In the genomic region with DNA sequence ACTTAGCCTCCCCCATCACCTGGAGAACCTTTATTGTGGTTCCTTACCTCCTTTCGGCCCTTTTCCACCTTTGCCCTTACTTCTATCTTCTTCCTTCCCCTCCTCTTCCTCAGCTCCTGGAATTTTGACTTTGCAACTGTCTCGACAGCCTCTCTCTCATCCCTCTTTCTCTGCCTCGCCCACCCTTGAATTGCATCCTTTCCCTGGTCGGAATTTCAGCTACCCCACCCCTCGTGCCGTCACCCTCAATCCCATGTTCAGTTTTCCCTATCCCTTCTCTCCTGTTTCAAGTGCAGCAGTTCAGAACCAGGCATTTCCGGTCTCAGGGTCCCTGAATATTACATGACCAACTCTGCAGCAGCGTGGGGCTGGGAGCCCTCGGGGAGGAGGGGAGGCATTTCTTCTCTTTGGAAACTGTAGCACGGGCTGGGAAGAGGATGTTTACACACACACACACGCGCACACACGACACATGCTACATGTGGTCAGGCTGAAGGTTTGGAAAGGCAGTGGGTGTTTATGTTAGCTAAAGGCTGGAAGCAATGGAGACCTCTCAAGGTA, we compare ENCODE assay signal across 8 cellular contexts. TPM values are rescaled to one million over a fixed set of nuclear protein-coding genes. Genes with fewer than 3 reads are reported as not detected.
DNase-seq lines count a peak whose midpoint lies in the region; ATAC-seq and TF ChIP-seq lines count a peak whose summit lies in the region.

No MANE protein-coding gene starts in this region.

- TF ChIP-seq CTCF in AG04449 (IDR thresholded peaks at IDR 0.05; ENCODE audit: insufficient read depth, low read length, missing control alignments) (no peak), endothelial cell (IDR thresholded peaks at IDR 0.05; ENCODE audit: unreplicated experiment) (no peak)

- H3K4me3 ChIP-seq in AG04449 (ENCODE audit: low read depth, low read length) (peak overlapping the region; percentile 83), SK-N-MC (peak overlapping the region; percentile 89), muscle layer of colon (ENCODE audit: low read depth in 1 of 2, low read length in 2 of 2) (peak overlapping the region; percentile 75 to 88)

- no peaks in the 10 kb centered on the region for H3K27me3 ChIP-seq in muscle layer of colon (ENCODE audit: control insufficient read depth in 1 of 2, insufficient read depth in 2 of 2, low read length in 2 of 2)

- H3K27ac Mint-ChIP-seq in endothelial cell (ENCODE audit: unreplicated experiment) = peak overlapping the region; percentile 85

- no peaks in the 10 kb centered on the region for H3K9me3 Mint-ChIP-seq in endothelial cell (ENCODE audit: unreplicated experiment)

- CTCF ChIA-PET in AG04449 (lab: Yijun Ruan, JAX) = interaction anchor here (0.7 to 1.7 kb wide), 4 partner anchors 12 to 69 kb away, joined by 3 read pairs; a partner anchor contains a TSS

- POLR2A ChIA-PET in AG04449 (lab: Yijun Ruan, JAX) = no interaction called here

- H3K9me3 ChIP-seq in SK-N-MC (ENCODE audit: low read depth, low read length) (no peaks in the 10 kb centered on the region), muscle layer of colon (ENCODE audit: low read length) (no peaks in the 10 kb centered on the region)

- peak overlapping the region; percentile 97 for H3K4me3 Mint-ChIP-seq in endothelial cell (ENCODE audit: unreplicated experiment)

- H3K4me1 Mint-ChIP-seq in endothelial cell (ENCODE audit: unreplicated experiment) = peaks cover 34% of the 10 kb centered on the region

- no peak overlapping the region; the same call in 1 of the 2 replicates for H3K27ac ChIP-seq in SK-N-MC
- H3K27ac ChIP-seq in muscle layer of colon (ENCODE audit: low read depth, low read length) = peak overlapping the region; percentile 85

- H3K36me3 ChIP-seq in SK-N-MC (ENCODE audit: insufficient read depth, low read length) (peaks cover 7% of the 10 kb centered on the region; the same call in 1 of the 2 replicates), muscle layer of colon (ENCODE audit: insufficient read depth, low read length) (no peaks in the 10 kb centered on the region)

- DNase-seq in AG04449 (ENCODE audit: low read depth, low spot score) (no peak), SK-N-MC (ENCODE audit: low read depth, low spot score) (no peak), endothelial cell (ENCODE audit: low spot score) (peak; percentile 22), NCI-H187 (lab: John Stamatoyannopoulos, UW) (no peak)

- peaks cover 29% of the 10 kb centered on the region for H3K4me1 ChIP-seq in muscle layer of colon (ENCODE audit: insufficient read depth, low read length)

- H3K27me3 Mint-ChIP-seq in endothelial cell (ENCODE audit: unreplicated experiment) = peaks cover under 1% of the 10 kb centered on the region

- peaks cover 16% of the 10 kb centered on the region for H3K36me3 Mint-ChIP-seq in endothelial cell (ENCODE audit: low read depth, unreplicated experiment)

- H3K9ac ChIP-seq in SK-N-MC (ENCODE audit: insufficient read length) (peak overlapping the region; percentile 83), muscle layer of colon (ENCODE audit: low read length) (peak overlapping the region; percentile 71)

- ATAC-seq in GM21737 (IDR thresholded peaks at IDR 0.05; ENCODE audit: unreplicated experiment) (peak; percentile 10), HG03139 (IDR thresholded peaks at IDR 0.05; ENCODE audit: unreplicated experiment) (no peak), GM18858 (IDR thresholded peaks at IDR 0.05; ENCODE audit: unreplicated experiment) (no peak)

RNA-seq across cellular contexts. Expression of a gene that starts 0.9 kb away (rescaled TPM):
- 176 TPM for total RNA-seq in endothelial cell (ENCODE audit: unreplicated experiment)

RNA-seq across cellular contexts. Expression of a gene that starts 27.1 kb away (rescaled TPM):
- total RNA-seq in endothelial cell (ENCODE audit: unreplicated experiment) = 86.5 TPM

RNA-seq across cellular contexts. Expression of a gene that starts 38.1 kb away (rescaled TPM):
- 185 TPM for total RNA-seq in endothelial cell (ENCODE audit: unreplicated experiment)

RNA-seq across cellular contexts. Expression of a gene that starts 45.3 kb away (rescaled TPM):
- not detected for total RNA-seq in endothelial cell (ENCODE audit: unreplicated experiment)
